In the genomic region with DNA sequence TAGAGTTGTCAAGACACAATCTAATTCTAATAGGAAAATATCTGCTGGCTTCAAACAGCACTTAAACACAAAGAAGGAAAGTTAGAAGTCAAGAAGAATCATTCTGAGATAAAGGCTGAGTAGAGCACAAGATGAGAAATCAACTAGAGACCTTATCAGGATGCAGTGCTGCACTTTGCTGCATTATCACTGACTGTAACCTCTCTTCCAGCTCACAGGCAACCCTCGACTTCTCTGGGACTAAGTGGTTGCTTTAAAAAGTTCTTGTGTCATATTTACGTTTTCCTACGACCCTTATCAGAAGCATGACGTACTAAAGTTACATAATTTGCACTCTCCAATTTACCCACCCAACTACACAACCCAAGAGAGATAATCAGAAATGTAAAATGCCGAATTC, we compare ENCODE assay signal across 17 cellular contexts.
DNase-seq lines count a peak whose midpoint lies in the region; FAIRE-seq and TF ChIP-seq lines count a peak whose summit lies in the region.
"Had no signal": no experiment of that assay in that cellular context is flagged by ENCODE, and none has a peak within 500 bp of the region (broad histone marks: within the 10 kb centered on the region; RNA-seq: fewer than 3 reads in every experiment).

No MANE protein-coding gene starts in this region.

- TF ChIP-seq POLR2A in GM12891 (IDR thresholded peaks at IDR 0.05; ENCODE audit: low read depth, low read length) (no peak), H54 (IDR thresholded peaks at IDR 0.05; ENCODE audit: low read depth, low read length) (no peak), breast epithelium (IDR thresholded peaks at IDR 0.05) (no peak)

- H3K27ac Mint-ChIP-seq in mesothelial cell of epicardium, result peak overlapping the region; percentile 23
- H3K27ac Mint-ChIP-seq: CD4-positive, alpha-beta T cell; GM23338 had no signal

- H3K9me3 Mint-ChIP-seq in mesothelial cell of epicardium, result no peaks in the 10 kb centered on the region
- H3K9me3 Mint-ChIP-seq: CD4-positive, alpha-beta T cell; GM23338 had no signal

- no peak overlapping the region for H3K27ac ChIP-seq in breast epithelium
- H3K27ac ChIP-seq: 22Rv1, A549, C4-2B had no signal

- intact Hi-C loops in breast epithelium (cut with DNase I; ENCODE audit: low total_unique reads), result no loop called here

- no peaks in the 10 kb centered on the region for H3K27me3 Mint-ChIP-seq in mesothelial cell of epicardium (ENCODE audit: low read depth)
- H3K27me3 Mint-ChIP-seq: CD4-positive, alpha-beta T cell had no signal

- H3K36me3 Mint-ChIP-seq in mesothelial cell of epicardium, result peaks cover 3% of the 10 kb centered on the region

- FAIRE-seq in GM12891 (lab: Jason Lieb, UNC) (peak; percentile 54), H54 (lab: Jason Lieb, UNC) (peak; percentile 6)
- FAIRE-seq: A549, D721Med, G401.6 had no signal

- no peaks in the 10 kb centered on the region for H3K4me1 ChIP-seq in breast epithelium
- H3K4me1 ChIP-seq: Caco-2 had no signal

- TF ChIP-seq CTCF in mesothelial cell of epicardium (IDR thresholded peaks at IDR 0.05; ENCODE audit: unreplicated experiment) (no peak), breast epithelium (IDR thresholded peaks at IDR 0.05) (no peak)

- no peaks in the 10 kb centered on the region for H3K9me3 ChIP-seq in breast epithelium
- H3K9me3 ChIP-seq: A549, Caco-2 had no signal

- no peaks in the 10 kb centered on the region for H3K27me3 ChIP-seq in breast epithelium

- H3K36me3 ChIP-seq in breast epithelium, result no peaks in the 10 kb centered on the region

- H3K4me3 Mint-ChIP-seq in mesothelial cell of epicardium, result no peak overlapping the region
- H3K4me3 Mint-ChIP-seq: CD4-positive, alpha-beta T cell; GM23338 had no signal

- peaks cover 19% of the 10 kb centered on the region for H3K4me1 Mint-ChIP-seq in mesothelial cell of epicardium

- no peak overlapping the region for H3K4me3 ChIP-seq in breast epithelium
- H3K4me3 ChIP-seq: A549, GM23338 had no signal

- DNase-seq in NCI-H146 (lab: John Stamatoyannopoulos, UW) (peak; percentile 2), NCI-H146 treated with DMSO at 0.1 percent for 48 hours (lab: John Stamatoyannopoulos, UW; ENCODE audit: unreplicated experiment) (no peak), GM12891 (ENCODE audit: insufficient read length, low spot score) (no peak), H54 (ENCODE audit: insufficient read length, low spot score) (no peak), mesothelial cell of epicardium (ENCODE audit: low spot score in 2 of 2, unreplicated experiment in 2 of 2) (no peak), cortex of kidney (lab: John Stamatoyannopoulos, UW) (no peak), breast epithelium (ENCODE audit: low spot score in 2 of 2) (no peak)
- DNase-seq: AML-193; Caco-2; CD4-positive, alpha-beta T cell; H7 had no signal

TF ChIP-seq in GM12891, 5 proteins besides CTCF, POLR2A, EP300 and RAD21:
- TF ChIP-seq TAF1 (IDR thresholded peaks at IDR 0.05; ENCODE audit: low read depth, low read length) (no peak), PAX5 (IDR thresholded peaks at IDR 0.05; ENCODE audit: insufficient read depth, low read length, severe bottlenecking) (no peak), POLR2AphosphoS5 (IDR thresholded peaks at IDR 0.05; ENCODE audit: low read depth, low read length) (no peak), POU2F2 (IDR thresholded peaks at IDR 0.05; ENCODE audit: low read depth, low read length) (no peak), SPI1 (IDR thresholded peaks at IDR 0.05; ENCODE audit: low read depth, low read length) (no peak)
